In genomic region chr2:176931588-176932563, GRCh38 we compare ENCODE assay signal across 8 cellular contexts.
DNase-seq lines count a peak whose midpoint lies in the region; ATAC-seq lines count a peak whose summit lies in the region.

No MANE protein-coding gene starts in this region.

- ATAC-seq in GM19025 (IDR thresholded peaks at IDR 0.05; ENCODE audit: low read depth, unreplicated experiment) (peak; percentile 97), HG03060 (IDR thresholded peaks at IDR 0.05; ENCODE audit: low read depth, unreplicated experiment) (peak; percentile 99)

- peak; percentile 76 for DNase-seq in DMS53 treated with DMSO at 0.1 percent for 48 hours (lab: John Stamatoyannopoulos, UW; ENCODE audit: unreplicated experiment)
- peak; percentile 41 for DNase-seq in RPMI8226
- peak; percentile 12 for DNase-seq in iPS-NIHi11 (ENCODE audit: low spot score)
- no peak for DNase-seq in NCI-H187 treated with DMSO at 0.1 percent for 48 hours (lab: John Stamatoyannopoulos, UW)
- no peak for DNase-seq in AML-193 (lab: John Stamatoyannopoulos, UW)
- no peak for DNase-seq in NCI-H510A (lab: John Stamatoyannopoulos, UW)

Comparison
In these comparisons a context has a peak if more than half of its experiments do, and no peak if none do; other contexts are left out.
1. DNase-seq: peak in DMS53 treated with DMSO at 0.1 percent for 48 hours (single experiment), RPMI8226 (single experiment) and iPS-NIHi11 (single experiment); none in NCI-H187 treated with DMSO at 0.1 percent for 48 hours (single experiment), AML-193 (0 of 2) and NCI-H510A (single experiment).